In the genomic region with DNA sequence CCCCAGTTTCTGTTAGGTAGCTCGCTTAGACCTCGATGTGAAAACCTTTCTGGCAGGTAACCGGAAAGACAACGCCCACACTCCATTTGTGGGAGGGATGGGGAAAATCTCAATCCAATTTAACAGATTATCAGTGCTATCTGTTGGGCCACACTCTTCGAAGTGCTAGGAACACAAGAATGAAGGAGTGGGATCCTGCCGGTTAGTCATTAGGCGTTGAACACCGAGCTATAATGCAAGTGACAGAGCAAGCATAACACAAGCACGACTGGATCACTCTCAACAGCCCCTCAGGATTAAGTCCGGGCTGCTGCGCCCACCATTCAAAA, we compare ENCODE assay signal across 8 cellular contexts. TPM values are rescaled to one million over a fixed set of nuclear protein-coding genes. Genes with fewer than 3 reads are reported as not detected.
DNase-seq lines count a peak whose midpoint lies in the region; ATAC-seq, FAIRE-seq and TF ChIP-seq lines count a peak whose summit lies in the region.

No MANE protein-coding gene starts in this region.

- H4K12ac ChIP-seq in trophoblast cell (ENCODE audit: low read depth, low read length) = peak overlapping the region; percentile 99

- H2BK5ac ChIP-seq in trophoblast cell (ENCODE audit: low read depth, low read length, poor library complexity) = peak overlapping the region; percentile 79

- DNase-seq in GM12865 (ENCODE audit: low read depth) (no peak), epithelial cell of prostate (ENCODE audit: low read depth, low spot score) (no peak), trophoblast cell (peak in 1 of 2 donors; percentile 5), RCC 7860 (ENCODE audit: low spot score) (no peak), SKM-1 (lab: John Stamatoyannopoulos, UW; ENCODE audit: unreplicated experiment) (no peak), left colon (no peak)

- peak overlapping the region; percentile 93 for H3K4me2 ChIP-seq in OCI-LY1 (ENCODE audit: low read length)
- H3K4me2 ChIP-seq in trophoblast cell (ENCODE audit: low read length) = peak overlapping the region; percentile 89

- H3K4ac ChIP-seq in trophoblast cell (ENCODE audit: low read depth, low read length) = peak overlapping the region; percentile 61

- no peak for FAIRE-seq in RCC 7860 (lab: Jason Lieb, UNC)

- peaks cover 18% of the 10 kb centered on the region for H3K79me2 ChIP-seq in OCI-LY1 (ENCODE audit: insufficient read depth, low read length)
- peaks cover 6% of the 10 kb centered on the region for H3K79me2 ChIP-seq in trophoblast cell (ENCODE audit: control insufficient read depth, insufficient read depth, low read length, poor library complexity)

- H2AFZ ChIP-seq in OCI-LY1 (ENCODE audit: low read length) (no peak overlapping the region), trophoblast cell (ENCODE audit: insufficient read depth, low read length, poor library complexity) (peak overlapping the region; percentile 92)

- H4K20me1 ChIP-seq in OCI-LY1 (ENCODE audit: insufficient read depth, low read length) = no peaks in the 10 kb centered on the region

- peaks cover 8% of the 10 kb centered on the region for H3K9me3 ChIP-seq in OCI-LY1 (ENCODE audit: low read length)
- H3K9me3 ChIP-seq in trophoblast cell (ENCODE audit: insufficient read depth, low read depth, low read length) = no peaks in the 10 kb centered on the region

- H3K4me1 ChIP-seq in OCI-LY1 (ENCODE audit: insufficient read depth, low read length, severe bottlenecking) (peaks cover 19% of the 10 kb centered on the region), trophoblast cell (ENCODE audit: control insufficient read depth in 1 of 2, insufficient read depth in 2 of 2, low read length in 2 of 2) (peaks cover 2 to 14% of the 10 kb centered on the region in 2 experiments)

- peak overlapping the region; percentile 71 for H4K91ac ChIP-seq in trophoblast cell (ENCODE audit: low read depth, low read length)

- peak overlapping the region; percentile 75 for H3K4me3 ChIP-seq in GM12865 (ENCODE audit: low read depth, low read length)
- H3K4me3 ChIP-seq in OCI-LY1 (ENCODE audit: low read depth, low read length, poor library complexity, severe bottlenecking) = peak overlapping the region; percentile 90
- peak overlapping the region; percentile 96 for H3K4me3 ChIP-seq in trophoblast cell (ENCODE audit: low read depth, low read length)

- H3K27me3 ChIP-seq in OCI-LY1 (ENCODE audit: insufficient read depth, low read length) = no peaks in the 10 kb centered on the region
- H3K27me3 ChIP-seq in trophoblast cell (ENCODE audit: insufficient read depth, low read length) = no peaks in the 10 kb centered on the region

- no CpG with 5 or more reads among the region's 11 CpGs for WGBS in trophoblast cell (ENCODE audit: extremely low coverage, insufficient coverage, insufficient read length)

- no peak for ATAC-seq in HG03139 (IDR thresholded peaks at IDR 0.05; ENCODE audit: unreplicated experiment)
- ATAC-seq in left colon = no peak

- peak overlapping the region; percentile 92 for H2BK120ac ChIP-seq in trophoblast cell (ENCODE audit: insufficient read depth, low read length, poor library complexity)

- no peak overlapping the region for H3K23ac ChIP-seq in trophoblast cell (ENCODE audit: low read length)

- peaks cover 5% of the 10 kb centered on the region for H3K79me1 ChIP-seq in trophoblast cell (ENCODE audit: low read length)

- no peaks in the 10 kb centered on the region for H3F3A ChIP-seq in OCI-LY1 (ENCODE audit: insufficient read depth, low read length)

- H3K9ac ChIP-seq in OCI-LY1 (ENCODE audit: low read length) (peak overlapping the region; percentile 81), trophoblast cell (ENCODE audit: low read length) (peak overlapping the region; percentile 97)

- H3K36me3 ChIP-seq in OCI-LY1 (ENCODE audit: insufficient read depth, low read length) (peaks cover 27% of the 10 kb centered on the region), trophoblast cell (ENCODE audit: control insufficient read depth in 1 of 2, insufficient read depth in 2 of 2, low read length in 2 of 2) (peaks cover 9 to 13% of the 10 kb centered on the region in 2 experiments)

- peak overlapping the region; percentile 67 for H2AK5ac ChIP-seq in trophoblast cell (ENCODE audit: low read length)

- peak overlapping the region; percentile 99 for H4K8ac ChIP-seq in trophoblast cell (ENCODE audit: low read depth, low read length)

- no peak overlapping the region for H2BK12ac ChIP-seq in trophoblast cell (ENCODE audit: low read length)

- peak overlapping the region; percentile 98 for H3K14ac ChIP-seq in trophoblast cell (ENCODE audit: low read length)

- H3K27ac ChIP-seq in OCI-LY1 (ENCODE audit: low read depth, low read length, poor library complexity, severe bottlenecking) (no peak overlapping the region), epithelial cell of prostate (peak overlapping the region; percentile 76), trophoblast cell (ENCODE audit: low read depth, low read length) (no peak overlapping the region)

- intact Hi-C loops in left colon (cut with DNase I, micrococcal nuclease) = no loop called here

- H3K18ac ChIP-seq in trophoblast cell (ENCODE audit: low read length) = peak overlapping the region; percentile 95

- no peak for TF ChIP-seq CTCF in GM12865 (IDR thresholded peaks at IDR 0.05; ENCODE audit: insufficient read depth, low read depth, low read length, missing control alignments)
- TF ChIP-seq CTCF in OCI-LY1 (IDR thresholded peaks at IDR 0.05; ENCODE audit: low read length) = no peak

- H3K9me2 ChIP-seq in OCI-LY1 (ENCODE audit: low read depth, low read length) = no peaks in the 10 kb centered on the region

RNA-seq across cellular contexts. Expression of a gene that starts 0.5 kb away (rescaled TPM):
- 7.2 and 7.8 TPM in 2 replicates for polyA plus RNA-seq in trophoblast cell (2013)
- 10 to 100 TPM; 15.1 to 15.9 TPM for total RNA-seq in left colon

RNA-seq across cellular contexts. Expression of a gene that starts 3.2 kb away (rescaled TPM):
- 4.9 and 5.3 TPM in 2 replicates for polyA plus RNA-seq in trophoblast cell (2013)
- total RNA-seq in left colon = 1 to 10 TPM; 3.7 to 4.5 TPM

RNA-seq across cellular contexts. Expression of a gene that starts 39.0 kb away (rescaled TPM):
- 29.0 and 30.8 TPM in 2 replicates for polyA plus RNA-seq in trophoblast cell (2013)
- 10 to 100 TPM; 38.1 to 41.4 TPM for total RNA-seq in left colon

RNA-seq across cellular contexts. Expression of a gene that starts 42.2 kb away (rescaled TPM):
- 163 TPM in 2 replicates for polyA plus RNA-seq in trophoblast cell (2013)
- 10 to 100 TPM; 29.9 to 35.1 TPM for total RNA-seq in left colon
